Comparison of ENCODE assay signal across 1 cellular context in the genomic region with DNA sequence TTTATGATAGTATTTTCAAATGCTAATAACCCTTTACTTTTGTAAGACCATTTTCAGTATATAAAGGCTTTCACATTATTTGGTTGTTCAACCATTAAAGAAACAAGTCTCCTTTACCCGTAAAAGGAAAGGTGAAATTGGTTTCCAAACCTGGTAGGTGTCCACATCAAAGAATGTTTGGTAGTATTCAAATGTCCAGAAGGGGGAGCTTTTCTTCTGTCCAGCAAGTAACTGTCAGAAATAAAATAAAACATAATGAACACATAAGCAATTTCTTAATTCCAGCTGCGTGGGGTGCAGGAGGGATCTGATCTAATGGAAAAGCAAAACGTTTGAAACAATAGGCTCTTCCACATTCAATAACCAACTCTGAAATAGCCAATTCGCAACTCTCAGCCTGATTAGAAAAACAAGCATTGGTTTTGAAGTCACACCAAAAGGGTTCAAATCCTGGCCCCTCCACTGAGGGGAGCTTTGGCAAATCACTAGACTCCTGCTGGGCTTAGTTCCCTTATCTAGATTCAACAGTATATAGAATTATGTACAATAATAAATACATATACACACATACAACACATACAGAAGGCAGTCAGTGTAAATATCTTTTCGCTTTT.
TF ChIP-seq lines count a peak whose summit lies in the region.

No MANE protein-coding gene starts in this region.

TF ChIP-seq in HepG2, 621 proteins besides CTCF, POLR2A, EP300 and RAD21:
- no peak for TF ChIP-seq HES4 (CRISPR knock-in tag; IDR thresholded peaks at IDR 0.05; ENCODE audit: borderline replicate concordance)
- TF ChIP-seq ZNF674 (CRISPR knock-in tag; IDR thresholded peaks at IDR 0.05; ENCODE audit: low read depth) = no peak
- peak; percentile 78 for TF ChIP-seq STAG1 (CRISPR knock-in tag; IDR thresholded peaks at IDR 0.05)
- TF ChIP-seq SMC3 (IDR thresholded peaks at IDR 0.05; ENCODE audit: low read length) = peak; percentile 83
- TF ChIP-seq NR2C2 (CRISPR knock-in tag; IDR thresholded peaks at IDR 0.05; ENCODE audit: borderline replicate concordance) = no peak
- no peak for TF ChIP-seq ATF7-NPFF (CRISPR knock-in tag; IDR thresholded peaks at IDR 0.05; ENCODE audit: low read depth)
- TF ChIP-seq TCF12 (IDR thresholded peaks at IDR 0.05) = no peak
- no peak for TF ChIP-seq TCF12 (CRISPR knock-in tag; IDR thresholded peaks at IDR 0.05)
